ENCODE assay signal across 12 cellular contexts in the genomic region with DNA sequence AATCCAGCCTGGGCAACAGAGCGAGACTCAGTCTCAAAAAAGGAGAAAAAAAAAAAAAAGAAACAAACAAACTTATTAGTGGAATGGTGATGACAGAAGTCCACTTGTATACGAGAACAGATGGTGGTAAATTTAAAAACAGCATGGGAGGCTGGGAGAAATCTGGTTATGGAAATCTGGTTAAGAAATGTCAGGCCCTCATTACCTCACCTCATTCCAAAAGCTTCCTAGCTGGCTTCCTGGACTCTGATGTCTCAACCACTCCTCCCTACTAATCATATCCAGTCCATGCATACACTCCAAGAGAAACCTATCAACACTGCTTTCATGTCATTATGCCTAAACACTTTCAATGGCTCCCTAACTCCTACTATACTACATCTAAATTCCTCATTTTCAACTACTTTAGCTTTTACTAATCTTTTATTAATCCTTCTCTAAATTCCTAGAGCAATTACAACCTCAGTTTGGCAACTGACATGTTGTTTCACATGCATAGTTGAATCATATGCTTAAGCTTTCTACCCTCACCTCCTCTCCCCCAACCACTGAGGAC. TPM values are rescaled to one million over a fixed set of nuclear protein-coding genes. Genes with fewer than 3 reads are reported as not detected.
DNase-seq lines count a peak whose midpoint lies in the region; ATAC-seq and TF ChIP-seq lines count a peak whose summit lies in the region.
"Had no signal": no experiment of that assay in that cellular context is flagged by ENCODE, and none has a peak within 500 bp of the region (broad histone marks: within the 10 kb centered on the region; RNA-seq: fewer than 3 reads in every experiment).

No MANE protein-coding gene starts in this region.

- WGBS in psoas muscle, 3 donors: 67 to 82% (median 71%) methylated on average over 2 of the region's 2 CpGs

- H3K27ac ChIP-seq in psoas muscle: peak overlapping the region; percentile 37

- in situ Hi-C loops in G401 (cut with HindIII; ENCODE audit: low sequenced_read_pairs): no loop called here

- ATAC-seq in psoas muscle: peak; percentile 56 to 94 (median 88)
- ATAC-seq: mucosa of descending colon had no signal

- H3K27me3 ChIP-seq in psoas muscle (ENCODE audit: insufficient read depth in 3 of 3, low read length in 2 of 3): no peaks in the 10 kb centered on the region

- no peak overlapping the region for H3K4me3 Mint-ChIP-seq in Calu3 (ENCODE audit: low read depth, unreplicated experiment)

- intact Hi-C loops in psoas muscle (cut with DNase I): no loop called here
- intact Hi-C loops in Calu3 (cut with micrococcal nuclease; ENCODE audit: unreplicated experiment): no loop called here

- H3K9me3 ChIP-seq in psoas muscle: no peaks in the 10 kb centered on the region
- H3K9me3 ChIP-seq: mucosa of descending colon had no signal

- H3K4me1 Mint-ChIP-seq in Calu3 (ENCODE audit: low read depth, unreplicated experiment): peaks cover 14% of the 10 kb centered on the region

- peaks cover 0 to 6% of the 10 kb centered on the region in 2 donors for H3K36me3 ChIP-seq in psoas muscle (ENCODE audit: insufficient read depth in 1 of 2, low read depth in 1 of 2)

- H3K4me1 ChIP-seq in psoas muscle: peaks cover 48% of the 10 kb centered on the region

- no TSS peak for BruUV-seq in Calu3 (replicated peaks; lab: Mats Ljungman, UMichigan)

- DNase-seq in G401 (ENCODE audit: low spot score) (peak; percentile 94), NCI-H446 (lab: John Stamatoyannopoulos, UW) (peak; percentile 39 to 71), epithelial cell of proximal tubule (ENCODE audit: low read depth) (peak; percentile 27), psoas muscle (no peak), DMS79 treated with DMSO at 0.1 percent for 48 hours (lab: John Stamatoyannopoulos, UW) (no peak), NOMO-1 treated with DMSO at 0.1 percent for 48 hours (lab: John Stamatoyannopoulos, UW; ENCODE audit: unreplicated experiment) (no peak), Calu3 (no peak)
- DNase-seq: GDM1; H7; mucosa of descending colon; stimulated activated CD8-positive, alpha-beta memory T cell treated with anti-CD3 and anti-CD28 coated beads, Interleukin-4, amount 100 ng/mL, for 48 hours; T1000 had no signal

- no peak for TF ChIP-seq CTCF in epithelial cell of proximal tubule (conservative IDR thresholded peaks at IDR 0.05; ENCODE audit: low read depth, low read length)
- TF ChIP-seq CTCF in psoas muscle (IDR thresholded peaks at IDR 0.05): no peak
- TF ChIP-seq CTCF in Calu3 (IDR thresholded peaks at IDR 0.05; ENCODE audit: unreplicated experiment): no peak

- CTCF ChIA-PET in Calu3 (lab: Charles Lee): no interaction called here

- no peaks in the 10 kb centered on the region for H3K9me3 Mint-ChIP-seq in Calu3 (ENCODE audit: low read depth, unreplicated experiment)

- H3K36me3 Mint-ChIP-seq in Calu3 (ENCODE audit: insufficient read depth, unreplicated experiment): peaks cover 9% of the 10 kb centered on the region

- H3K27ac Mint-ChIP-seq in Calu3 (ENCODE audit: unreplicated experiment): no peak overlapping the region

- H3K4me3 ChIP-seq in epithelial cell of proximal tubule (ENCODE audit: low read depth, low read length): no peak overlapping the region
- no peak overlapping the region for H3K4me3 ChIP-seq in psoas muscle
- H3K4me3 ChIP-seq: mucosa of descending colon had no signal

- no peaks in the 10 kb centered on the region for H3K27me3 Mint-ChIP-seq in Calu3 (ENCODE audit: unreplicated experiment)

RNA-seq across cellular contexts. Expression of a gene that starts 52.9 kb away (rescaled TPM):
- total RNA-seq in G401 (2014; rRNA removed; shearing (Covaris generic)): 20.1 and 21.4 TPM in 2 replicates
- total RNA-seq in epithelial cell of proximal tubule (15.9 and 17.2 TPM in 2 replicates), psoas muscle (10 to 100 TPM; 47.9 to 53.1 (median 49.1) TPM), Calu3 (2022) (51.4 and 52.4 TPM in 2 replicates)
- polyA plus RNA-seq in psoas muscle: 10 to 100 TPM; 15.1 to 40.5 (median 22.0) TPM

Comparison
In these comparisons a context has a peak if more than half of its experiments do, and no peak if none do; other contexts are left out.
1. DNase-seq: peak in G401 (single experiment), NCI-H446 (2 of 2) and epithelial cell of proximal tubule (single experiment); none in psoas muscle (0 of 2), DMS79 treated with DMSO at 0.1 percent for 48 hours (single experiment), NOMO-1 treated with DMSO at 0.1 percent for 48 hours (single experiment) and Calu3 (single experiment).